16 cellular contexts compared by ENCODE assay signal in the genomic region with DNA sequence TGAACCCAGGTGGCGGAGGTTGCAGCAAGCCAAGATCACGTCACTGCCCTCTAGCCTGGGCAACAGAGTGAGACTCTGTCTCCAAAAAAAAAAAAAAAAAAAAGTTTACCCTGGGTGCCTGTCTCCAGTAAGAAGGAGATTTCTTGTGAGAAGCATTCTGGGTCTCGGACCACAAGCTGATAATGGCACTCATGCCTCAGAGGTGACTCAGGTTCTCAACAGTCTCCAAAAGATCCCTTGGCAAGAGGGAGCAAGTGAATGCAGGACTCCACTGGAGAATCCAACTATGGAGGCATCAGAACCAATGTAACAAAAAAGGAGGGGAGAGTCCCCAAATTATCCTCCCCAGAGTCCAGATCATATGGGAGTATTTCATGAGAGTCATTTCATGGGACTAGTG.
DNase-seq lines count a peak whose midpoint lies in the region; ATAC-seq and TF ChIP-seq lines count a peak whose summit lies in the region.
"Had no signal": no experiment of that assay in that cellular context is flagged by ENCODE, and none has a peak within 500 bp of the region (broad histone marks: within the 10 kb centered on the region; RNA-seq: fewer than 3 reads in every experiment).

No MANE protein-coding gene starts in this region.

- H3K4me1 Mint-ChIP-seq in activated naive CD8-positive, alpha-beta T cell (ENCODE audit: low read depth), result peaks cover 43% of the 10 kb centered on the region
- peaks cover 33% of the 10 kb centered on the region for H3K4me1 Mint-ChIP-seq in activated naive CD8-positive, alpha-beta T cell treated with anti-CD3 and anti-CD28 coated beads for 36 hours

- no peak for DNase-seq in activated naive CD8-positive, alpha-beta T cell treated with anti-CD3 and anti-CD28 coated beads for 36 hours
- DNase-seq in adipocyte (ENCODE audit: low read depth) (peak; percentile 19), fibroblast of villous mesenchyme (ENCODE audit: low read depth) (peak; percentile 52), LoVo (ENCODE audit: low spot score) (no peak), NCI-H146 (lab: John Stamatoyannopoulos, UW) (no peak)
- no peak for DNase-seq in activated CD4-positive, alpha-beta T cell treated with anti-CD3 and anti-CD28 coated beads for 4 hours
- DNase-seq: esophagus squamous epithelium, Kasumi-1, NCI-H2081, NCI-H82, SHP77 treated with DMSO at 0.1 percent for 48 hours, substantia nigra had no signal

- peaks cover 2% of the 10 kb centered on the region for H3K36me3 Mint-ChIP-seq in activated naive CD8-positive, alpha-beta T cell
- peaks cover 4% of the 10 kb centered on the region for H3K36me3 Mint-ChIP-seq in activated naive CD8-positive, alpha-beta T cell treated with anti-CD3 and anti-CD28 coated beads for 36 hours

- H3K4me1 ChIP-seq in adipocyte (ENCODE audit: control insufficient read depth, insufficient read depth, low read length), result peaks cover 12% of the 10 kb centered on the region

- no peak for TF ChIP-seq CTCF in fibroblast of villous mesenchyme (IDR thresholded peaks at IDR 0.05; ENCODE audit: insufficient read depth, low read depth, low read length)

- H3K36me3 ChIP-seq in adipocyte (ENCODE audit: control insufficient read depth, insufficient read depth, low read length, severe bottlenecking), result no peaks in the 10 kb centered on the region
- H3K36me3 ChIP-seq: esophagus squamous epithelium had no signal

- no peak overlapping the region for H3K27ac Mint-ChIP-seq in activated naive CD8-positive, alpha-beta T cell
- H3K27ac Mint-ChIP-seq in activated naive CD8-positive, alpha-beta T cell treated with anti-CD3 and anti-CD28 coated beads for 36 hours, result no peak overlapping the region
- H3K27ac Mint-ChIP-seq: memory B cell had no signal

- no peaks in the 10 kb centered on the region for H3K9me3 ChIP-seq in adipocyte (ENCODE audit: control insufficient read depth, low read length)
- H3K9me3 ChIP-seq: A549, esophagus squamous epithelium had no signal

- ATAC-seq in GM21367 (IDR thresholded peaks at IDR 0.05; ENCODE audit: unreplicated experiment), result no peak
- ATAC-seq: A549 had no signal

- H3K4me3 ChIP-seq in adipocyte (ENCODE audit: low read length) (no peak overlapping the region), fibroblast of villous mesenchyme (ENCODE audit: low read depth, low read length) (no peak overlapping the region)
- H3K4me3 ChIP-seq: A549, esophagus squamous epithelium had no signal

- H3K27me3 ChIP-seq in adipocyte (replicated peaks; ENCODE audit: control insufficient read depth, insufficient read depth, low read length), result no peaks in the 10 kb centered on the region
- H3K27me3 ChIP-seq: esophagus squamous epithelium had no signal

- H3K9ac ChIP-seq in adipocyte (ENCODE audit: low read length), result no peak overlapping the region

- H3K27me3 Mint-ChIP-seq in activated naive CD8-positive, alpha-beta T cell, result no peaks in the 10 kb centered on the region
- H3K27me3 Mint-ChIP-seq in activated naive CD8-positive, alpha-beta T cell treated with anti-CD3 and anti-CD28 coated beads for 36 hours, result no peaks in the 10 kb centered on the region
- H3K27me3 Mint-ChIP-seq: memory B cell had no signal

- no peaks in the 10 kb centered on the region for H3K9me3 Mint-ChIP-seq in activated naive CD8-positive, alpha-beta T cell (ENCODE audit: low read depth)
- H3K9me3 Mint-ChIP-seq in activated naive CD8-positive, alpha-beta T cell treated with anti-CD3 and anti-CD28 coated beads for 36 hours, result no peaks in the 10 kb centered on the region
- H3K9me3 Mint-ChIP-seq: memory B cell had no signal

- peak overlapping the region; percentile 33 for H3K4me3 Mint-ChIP-seq in activated naive CD8-positive, alpha-beta T cell
- no peak overlapping the region for H3K4me3 Mint-ChIP-seq in activated naive CD8-positive, alpha-beta T cell treated with anti-CD3 and anti-CD28 coated beads for 36 hours
- H3K4me3 Mint-ChIP-seq: memory B cell had no signal

Comparison
In these comparisons a context has a peak if more than half of its experiments do, and no peak if none do; other contexts are left out.
1. DNase-seq: peak in adipocyte (single experiment) and fibroblast of villous mesenchyme (single experiment); none in activated naive CD8-positive, alpha-beta T cell treated with anti-CD3 and anti-CD28 coated beads for 36 hours (single experiment), LoVo (single experiment), activated CD4-positive, alpha-beta T cell treated with anti-CD3 and anti-CD28 coated beads for 4 hours (0 of 2) and NCI-H146 (single experiment).